In the genomic region with DNA sequence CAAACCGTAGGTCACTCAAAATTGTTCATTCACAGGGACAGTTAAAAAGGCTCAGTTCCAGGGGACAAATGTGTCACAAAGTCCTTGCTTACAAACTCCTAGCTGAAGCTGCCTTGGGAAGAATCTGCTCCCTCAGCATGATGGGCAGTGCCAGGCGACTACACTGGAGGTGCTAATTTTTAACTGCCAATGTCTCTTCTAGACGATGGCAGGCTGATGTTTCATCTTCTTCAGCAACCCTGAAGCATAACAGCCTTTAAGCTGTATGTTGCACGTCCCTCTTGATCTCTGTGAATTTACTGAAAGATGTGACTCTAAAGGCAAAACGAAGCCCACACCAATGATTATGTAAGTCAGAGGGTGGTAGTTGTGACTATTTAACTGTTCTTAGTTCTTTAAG, we compare ENCODE assay signal across 1 cellular context.
TF ChIP-seq lines count a peak whose summit lies in the region.

No MANE protein-coding gene starts in this region.

TF ChIP-seq in GM23338, 12 proteins besides CTCF, POLR2A, EP300 and RAD21 (continued from another document):
- TF ChIP-seq ZNF114 (CRISPR knock-in tag; IDR thresholded peaks at IDR 0.05) (no peak), NANOG (IDR thresholded peaks at IDR 0.05; ENCODE audit: borderline replicate concordance) (no peak)
TF ChIP-seq in GM23338: peak in this region for 0.
